In genomic region chr1:158150512-158150911, GRCh38 we compare ENCODE assay signal across 1 cellular context.
TF ChIP-seq lines count a peak whose summit lies in the region.

No MANE protein-coding gene starts in this region.

TF ChIP-seq in H1, 55 proteins besides CTCF, POLR2A, EP300 and RAD21 (continued from another document):
- no peak for TF ChIP-seq CHD7 (IDR thresholded peaks at IDR 0.05; ENCODE audit: insufficient replicate concordance, low read length)
- TF ChIP-seq GABPA (IDR thresholded peaks at IDR 0.05; ENCODE audit: borderline replicate concordance, insufficient read depth, low read length): no peak
